In genomic region chr3:122392868-122393844, GRCh38 we compare ENCODE assay signal across 8 cellular contexts. TPM values are rescaled to one million over a fixed set of nuclear protein-coding genes. Genes with fewer than 3 reads are reported as not detected.
DNase-seq lines count a peak whose midpoint lies in the region; ATAC-seq and TF ChIP-seq lines count a peak whose summit lies in the region.

No MANE protein-coding gene starts in this region.

- H3K27ac Mint-ChIP-seq in activated T-helper 2 cell treated with anti-CD3 and anti-CD28 coated beads, Interferon-gamma antibody, Interleukin-2, Interleukin-4, amounts not matched to agents 10 μg/mL and 5 μg/mL and 100 μg/mL, durations not matched to agents 14 hours and 24 hours and 36 hours, result no peak overlapping the region
- H3K27ac Mint-ChIP-seq in activated T-helper 17 cell treated with anti-CD3 and anti-CD28 coated beads, Interleukin-2, amount 50 U/mL, for 72 hours, result no peak overlapping the region

- H3K27me3 Mint-ChIP-seq in activated T-helper 2 cell treated with anti-CD3 and anti-CD28 coated beads, Interferon-gamma antibody, Interleukin-2, Interleukin-4, amounts not matched to agents 10 μg/mL and 5 μg/mL and 100 μg/mL, durations not matched to agents 14 hours and 24 hours and 36 hours (ENCODE audit: low read depth), result no peaks in the 10 kb centered on the region
- no peaks in the 10 kb centered on the region for H3K27me3 Mint-ChIP-seq in activated T-helper 17 cell treated with anti-CD3 and anti-CD28 coated beads, Interleukin-2, amount 50 U/mL, for 72 hours

- TF ChIP-seq EP300 in tibial nerve (IDR thresholded peaks at IDR 0.05), result no peak

- peaks cover 54% of the 10 kb centered on the region for H3K4me1 Mint-ChIP-seq in activated T-helper 2 cell treated with anti-CD3 and anti-CD28 coated beads, Interferon-gamma antibody, Interleukin-2, Interleukin-4, amounts not matched to agents 10 μg/mL and 5 μg/mL and 100 μg/mL, durations not matched to agents 14 hours and 24 hours and 36 hours (ENCODE audit: low read depth)
- H3K4me1 Mint-ChIP-seq in activated T-helper 17 cell treated with anti-CD3 and anti-CD28 coated beads, Interleukin-2, amount 50 U/mL, for 72 hours, result peaks cover 20% of the 10 kb centered on the region

- H3K27me3 ChIP-seq in BE2C (no peaks in the 10 kb centered on the region), tibial nerve (no peaks in the 10 kb centered on the region)

- no peak for ATAC-seq in activated T-helper 17 cell treated with anti-CD3 and anti-CD28 coated beads, Interleukin-2, amount 50 U/mL, for 72 hours (replicated peaks)

- DNase-seq in BE2C, result peak; percentile 16
- DNase-seq in GM13977 (ENCODE audit: low spot score), result peak; percentile 41
- peak; percentile 2 for DNase-seq in NCI-H345 treated with DMSO at 0.1 percent for 48 hours (lab: John Stamatoyannopoulos, UW; ENCODE audit: unreplicated experiment)
- peak; percentile 32 for DNase-seq in astrocyte of the cerebellum (ENCODE audit: low read depth)
- DNase-seq in inferior parietal cortex (ENCODE audit: extremely low spot score), result peak; percentile 72
- no peak for DNase-seq in tibial nerve (ENCODE audit: low spot score in 2 of 2)
- DNase-seq in activated T-helper 2 cell treated with anti-CD3 and anti-CD28 coated beads, Interferon-gamma antibody, Interleukin-2, Interleukin-4, amounts not matched to agents 10 μg/mL and 5 μg/mL and 100 μg/mL, durations not matched to agents 14 hours and 24 hours and 36 hours (ENCODE audit: low spot score), result no peak

- 47% methylated on average over 2 of the region's 2 CpGs for WGBS in tibial nerve, 2 donors

- no peaks in the 10 kb centered on the region for H3K9me3 Mint-ChIP-seq in activated T-helper 2 cell treated with anti-CD3 and anti-CD28 coated beads, Interferon-gamma antibody, Interleukin-2, Interleukin-4, amounts not matched to agents 10 μg/mL and 5 μg/mL and 100 μg/mL, durations not matched to agents 14 hours and 24 hours and 36 hours
- H3K9me3 Mint-ChIP-seq in activated T-helper 17 cell treated with anti-CD3 and anti-CD28 coated beads, Interleukin-2, amount 50 U/mL, for 72 hours, result no peaks in the 10 kb centered on the region

- in situ Hi-C loops in GM13977 (cut with MboI; ENCODE audit: low pct_unique_long_range_greater_than_20kb, low sequenced_read_pairs, unreplicated experiment) (no loop called here), astrocyte of the cerebellum (cut with HindIII; ENCODE audit: low sequenced_read_pairs) (no loop called here)

- intact Hi-C loops in activated T-helper 2 cell treated with anti-CD3 and anti-CD28 coated beads, Interferon-gamma antibody, Interleukin-2, Interleukin-4, amounts not matched to agents 10 μg/mL and 5 μg/mL and 100 μg/mL, durations not matched to agents 14 hours and 24 hours and 36 hours (cut with micrococcal nuclease), result loop anchor here (2.0 to 10.0 kb wide), 4 partner anchors 24 to 286 kb away; partner anchors contain the start of genes DTX3L, PARP9 and WDR5B

- H3K4me3 ChIP-seq in BE2C (ENCODE audit: low read depth, low read length), result no peak overlapping the region
- H3K4me3 ChIP-seq in astrocyte of the cerebellum (ENCODE audit: low read depth, low read length), result no peak overlapping the region
- H3K4me3 ChIP-seq in tibial nerve, result no peak overlapping the region

- peaks cover 4% of the 10 kb centered on the region; the same call in 1 of the 2 replicates for H3K36me3 ChIP-seq in BE2C
- no peaks in the 10 kb centered on the region for H3K36me3 ChIP-seq in tibial nerve

- H3K9me3 ChIP-seq in BE2C (no peaks in the 10 kb centered on the region), tibial nerve (no peaks in the 10 kb centered on the region)

- no peak for TF ChIP-seq POLR2A in tibial nerve (IDR thresholded peaks at IDR 0.05)

- TF ChIP-seq CTCF in BE2C (IDR thresholded peaks at IDR 0.05; ENCODE audit: low read depth, low read length) (peak; percentile 83), GM13977 (IDR thresholded peaks at IDR 0.05; ENCODE audit: extremely low read depth, insufficient read depth, missing control alignments) (peak; percentile 77), astrocyte of the cerebellum (IDR thresholded peaks at IDR 0.05; ENCODE audit: low read depth, low read length, missing control alignments) (peak; percentile 70), tibial nerve (IDR thresholded peaks at IDR 0.05) (peak; percentile 55 to 70 (median 64))

- H3K27ac ChIP-seq in tibial nerve, result peak overlapping the region in 1 of 4 donors; percentile 33

- H3K4me1 ChIP-seq in BE2C, result no peaks in the 10 kb centered on the region
- H3K4me1 ChIP-seq in tibial nerve, result peaks cover 0 to 4% (median 0%) of the 10 kb centered on the region in 4 donors

- no peak overlapping the region for H3K4me3 Mint-ChIP-seq in activated T-helper 2 cell treated with anti-CD3 and anti-CD28 coated beads, Interferon-gamma antibody, Interleukin-2, Interleukin-4, amounts not matched to agents 10 μg/mL and 5 μg/mL and 100 μg/mL, durations not matched to agents 14 hours and 24 hours and 36 hours (ENCODE audit: low read depth)
- H3K4me3 Mint-ChIP-seq in activated T-helper 17 cell treated with anti-CD3 and anti-CD28 coated beads, Interleukin-2, amount 50 U/mL, for 72 hours, result no peak overlapping the region

- peaks cover 35% of the 10 kb centered on the region for H3K36me3 Mint-ChIP-seq in activated T-helper 2 cell treated with anti-CD3 and anti-CD28 coated beads, Interferon-gamma antibody, Interleukin-2, Interleukin-4, amounts not matched to agents 10 μg/mL and 5 μg/mL and 100 μg/mL, durations not matched to agents 14 hours and 24 hours and 36 hours (ENCODE audit: low read depth)
- peaks cover 64% of the 10 kb centered on the region for H3K36me3 Mint-ChIP-seq in activated T-helper 17 cell treated with anti-CD3 and anti-CD28 coated beads, Interleukin-2, amount 50 U/mL, for 72 hours (ENCODE audit: low read depth)

RNA-seq across cellular contexts. Expression of gene FAM162A, which starts 9.2 kb away (rescaled TPM):
- 53.6 TPM for polyA plus RNA-seq in BE2C (2012; ENCODE audit: insufficient read depth, insufficient read length, low read depth)
- 10 to 100 TPM; 13.2 to 23.1 (median 17.8) TPM for total RNA-seq in tibial nerve
- total RNA-seq in activated T-helper 2 cell treated with anti-CD3 and anti-CD28 coated beads, Interferon-gamma antibody, Interleukin-2, Interleukin-4, amounts not matched to agents 10 μg/mL and 5 μg/mL and 100 μg/mL, durations not matched to agents 14 hours and 24 hours and 36 hours, result 82.2 and 85.8 TPM in 2 replicates
- total RNA-seq in activated T-helper 17 cell treated with anti-CD3 and anti-CD28 coated beads, Interleukin-2, amount 50 U/mL, for 72 hours, result 100 to 1,000 TPM; 113 to 179 TPM

RNA-seq across cellular contexts. Expression of gene MIX23, which starts 10.1 kb away (rescaled TPM):
- 70.1 TPM for polyA plus RNA-seq in BE2C (2012; ENCODE audit: insufficient read depth, insufficient read length, low read depth)
- total RNA-seq in tibial nerve, result 10 to 100 TPM in 3 of 4 donors, 1 to 10 TPM in 1; 5.7 to 19.2 (median 13.5) TPM
- 105 and 110 TPM in 2 replicates for total RNA-seq in activated T-helper 2 cell treated with anti-CD3 and anti-CD28 coated beads, Interferon-gamma antibody, Interleukin-2, Interleukin-4, amounts not matched to agents 10 μg/mL and 5 μg/mL and 100 μg/mL, durations not matched to agents 14 hours and 24 hours and 36 hours
- 10 to 100 TPM; 59.7 to 97.8 TPM for total RNA-seq in activated T-helper 17 cell treated with anti-CD3 and anti-CD28 coated beads, Interleukin-2, amount 50 U/mL, for 72 hours

RNA-seq across cellular contexts. Expression of gene WDR5B, which starts 22.7 kb away (rescaled TPM):
- 9.3 TPM for polyA plus RNA-seq in BE2C (2012; ENCODE audit: insufficient read depth, insufficient read length, low read depth)
- total RNA-seq in tibial nerve, result 1 to 10 TPM; 4.4 to 5.1 (median 4.8) TPM
- 4.9 and 5.5 TPM in 2 replicates for total RNA-seq in activated T-helper 2 cell treated with anti-CD3 and anti-CD28 coated beads, Interferon-gamma antibody, Interleukin-2, Interleukin-4, amounts not matched to agents 10 μg/mL and 5 μg/mL and 100 μg/mL, durations not matched to agents 14 hours and 24 hours and 36 hours
- 1 to 10 TPM; 2.3 to 4.0 TPM for total RNA-seq in activated T-helper 17 cell treated with anti-CD3 and anti-CD28 coated beads, Interleukin-2, amount 50 U/mL, for 72 hours

Comparison
In these comparisons a context has a peak if more than half of its experiments do, and no peak if none do; other contexts are left out.
1. DNase-seq: peak in BE2C (single experiment), GM13977 (single experiment), NCI-H345 treated with DMSO at 0.1 percent for 48 hours (single experiment), astrocyte of the cerebellum (single experiment) and inferior parietal cortex (single experiment); none in tibial nerve (0 of 2) and activated T-helper 2 cell treated with anti-CD3 and anti-CD28 coated beads, Interferon-gamma antibody, Interleukin-2, Interleukin-4, amounts not matched to agents 10 μg/mL and 5 μg/mL and 100 μg/mL, durations not matched to agents 14 hours and 24 hours and 36 hours (single experiment).
2. Peak in every context shown above with its lines, with median percentiles within 50 percentile points of each other: CTCF ChIP-seq.